Comparison of ENCODE assay signal across 10 cellular contexts in genomic region chr16:11675561-11676511, GRCh38. TPM values are rescaled to one million over a fixed set of nuclear protein-coding genes. Genes with fewer than 3 reads are reported as not detected.
DNase-seq lines count a peak whose midpoint lies in the region; ATAC-seq and TF ChIP-seq lines count a peak whose summit lies in the region.
"Had no signal": no experiment of that assay in that cellular context is flagged by ENCODE, and none has a peak within 500 bp of the region (broad histone marks: within the 10 kb centered on the region; RNA-seq: fewer than 3 reads in every experiment).

No MANE protein-coding gene starts in this region.

- H3K27me3 ChIP-seq in WERI-Rb-1 (ENCODE audit: insufficient read depth, low read depth, severe bottlenecking) (no peaks in the 10 kb centered on the region), stomach (no peaks in the 10 kb centered on the region)

- ATAC-seq in left ventricle myocardium superior (peak; percentile 56), HG02798 (IDR thresholded peaks at IDR 0.05; ENCODE audit: poor library complexity, unreplicated experiment) (no peak), HG02763 (IDR thresholded peaks at IDR 0.05; ENCODE audit: unreplicated experiment) (no peak)

- peaks cover 68 to 99% (median 90%) of the 10 kb centered on the region in 4 donors for H3K4me1 ChIP-seq in stomach

- 0 out of 2 replicates have a peak overlapping the region, but pooled peaks have one; percentile 20 for H3K27ac ChIP-seq in WERI-Rb-1
- peak overlapping the region; percentile 55 to 89 (median 67) for H3K27ac ChIP-seq in stomach

- peak; percentile 50 for DNase-seq in activated T-cell treated with anti-CD3 and anti-CD28 coated beads, Interleukin-2, amount 50 U/mL, for 1 hour
- DNase-seq in activated T-cell treated with anti-CD3 and anti-CD28 coated beads for 4 hours (no peak), WERI-Rb-1 (peak; percentile 34), left ventricle myocardium superior (peak; percentile 65), stomach (peak; percentile 84), NOMO-1 treated with DMSO at 0.1 percent for 48 hours (lab: John Stamatoyannopoulos, UW; ENCODE audit: unreplicated experiment) (no peak)
- DNase-seq: COR-L47 had no signal

- H3K4me3 ChIP-seq in WERI-Rb-1 (ENCODE audit: low read depth, low read length) (no peak overlapping the region), stomach (no peak overlapping the region)
- H3K4me3 ChIP-seq: skin epidermis had no signal

- no peaks in the 10 kb centered on the region for H3K9me3 ChIP-seq in WERI-Rb-1 (ENCODE audit: severe bottlenecking)
- no peaks in the 10 kb centered on the region for H3K9me3 ChIP-seq in stomach

- TF ChIP-seq CTCF in WERI-Rb-1 (IDR thresholded peaks at IDR 0.05; ENCODE audit: low read depth, low read length) (no peak), stomach (IDR thresholded peaks at IDR 0.05) (no peak)

- intact Hi-C loops in left ventricle myocardium superior (cut with micrococcal nuclease) (no loop called here), stomach (cut with DNase I; ENCODE audit: low total_unique reads) (no loop called here)

- H3K36me3 ChIP-seq in WERI-Rb-1: peaks cover 63% of the 10 kb centered on the region
- H3K36me3 ChIP-seq in stomach: peaks cover 31 to 55% (median 53%) of the 10 kb centered on the region in 4 donors

- TF ChIP-seq POLR2A in stomach (IDR thresholded peaks at IDR 0.05): no peak

- WGBS in stomach, 5 donors: 38 to 77% (median 65%) methylated on average over 9 to 42 of the region's 42 CpGs

- no peak for TF ChIP-seq EP300 in stomach (IDR thresholded peaks at IDR 0.05)

RNA-seq across cellular contexts. Expression of gene SNN, which starts 7.6 kb away (rescaled TPM):
- total RNA-seq in left ventricle myocardium superior (22.4 TPM), stomach (10 to 100 TPM in 4 of 5 donors, 1 to 10 TPM in 1; 2.9 to 25.0 (median 16.0) TPM)
- polyA plus RNA-seq in stomach: 10 to 100 TPM in 2 of 3 donors, 1 to 10 TPM in 1; 8.5 to 14.0 (median 11.3) TPM

Comparison
In these comparisons a context has a peak if more than half of its experiments do, and no peak if none do; other contexts are left out.
1. DNase-seq: peak in activated T-cell treated with anti-CD3 and anti-CD28 coated beads, Interleukin-2, amount 50 U/mL, for 1 hour (single experiment), WERI-Rb-1 (single experiment), left ventricle myocardium superior (single experiment) and stomach (single experiment); none in activated T-cell treated with anti-CD3 and anti-CD28 coated beads for 4 hours (single experiment) and NOMO-1 treated with DMSO at 0.1 percent for 48 hours (single experiment).